In the genomic region with DNA sequence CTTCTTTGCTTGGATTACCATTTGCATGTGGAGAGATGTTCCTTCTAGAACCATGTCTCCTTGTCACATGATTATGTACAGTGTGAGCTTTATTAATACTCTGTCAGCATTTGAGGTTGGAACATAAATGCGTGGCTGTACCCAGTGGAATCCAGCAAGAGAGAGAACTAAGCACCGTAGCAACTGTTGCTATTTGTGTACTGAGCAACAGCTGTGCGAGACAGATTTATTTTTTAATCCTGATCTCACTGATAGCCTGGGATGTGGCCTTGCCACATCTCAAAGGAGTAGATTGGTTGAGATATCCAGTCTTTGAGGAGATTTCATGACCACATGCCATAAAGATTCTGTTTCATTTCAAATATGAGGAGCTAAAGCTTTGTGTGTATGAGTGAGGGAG, we compare ENCODE assay signal across 1 cellular context.
TF ChIP-seq lines count a peak whose summit lies in the region.

No MANE protein-coding gene starts in this region.

TF ChIP-seq in K562, 482 proteins besides CTCF, POLR2A, EP300 and RAD21 (continued from another document and continues in another):
- TF ChIP-seq, protein P1, sequence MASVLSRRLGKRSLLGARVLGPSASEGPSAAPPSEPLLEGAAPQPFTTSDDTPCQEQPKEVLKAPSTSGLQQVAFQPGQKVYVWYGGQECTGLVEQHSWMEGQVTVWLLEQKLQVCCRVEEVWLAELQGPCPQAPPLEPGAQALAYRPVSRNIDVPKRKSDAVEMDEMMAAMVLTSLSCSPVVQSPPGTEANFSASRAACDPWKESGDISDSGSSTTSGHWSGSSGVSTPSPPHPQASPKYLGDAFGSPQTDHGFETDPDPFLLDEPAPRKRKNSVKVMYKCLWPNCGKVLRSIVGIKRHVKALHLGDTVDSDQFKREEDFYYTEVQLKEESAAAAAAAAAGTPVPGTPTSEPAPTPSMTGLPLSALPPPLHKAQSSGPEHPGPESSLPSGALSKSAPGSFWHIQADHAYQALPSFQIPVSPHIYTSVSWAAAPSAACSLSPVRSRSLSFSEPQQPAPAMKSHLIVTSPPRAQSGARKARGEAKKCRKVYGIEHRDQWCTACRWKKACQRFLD (CRISPR knock-in tag; IDR thresholded peaks at IDR 0.05), result no peak
- TF ChIP-seq, protein P2, sequence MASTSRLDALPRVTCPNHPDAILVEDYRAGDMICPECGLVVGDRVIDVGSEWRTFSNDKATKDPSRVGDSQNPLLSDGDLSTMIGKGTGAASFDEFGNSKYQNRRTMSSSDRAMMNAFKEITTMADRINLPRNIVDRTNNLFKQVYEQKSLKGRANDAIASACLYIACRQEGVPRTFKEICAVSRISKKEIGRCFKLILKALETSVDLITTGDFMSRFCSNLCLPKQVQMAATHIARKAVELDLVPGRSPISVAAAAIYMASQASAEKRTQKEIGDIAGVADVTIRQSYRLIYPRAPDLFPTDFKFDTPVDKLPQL (IDR thresholded peaks at IDR 0.05; ENCODE audit: extremely low read depth, insufficient read length), result no peak
- no peak for TF ChIP-seq YBX1 (IDR thresholded peaks at IDR 0.05)
- TF ChIP-seq FIP1L1 (IDR thresholded peaks at IDR 0.05; ENCODE audit: low read depth, low read length, poor library complexity, severe bottlenecking), result no peak
- no peak for TF ChIP-seq HDAC1 (IDR thresholded peaks at IDR 0.05)
- TF ChIP-seq CBX1 (IDR thresholded peaks at IDR 0.05; ENCODE audit: low read depth), result no peak
- peak; percentile 26 to 57; a peak in 3 of 4 replicates for TF ChIP-seq KDM1A (IDR thresholded peaks at IDR 0.05)
- TF ChIP-seq SLC30A9 (CRISPR knock-in tag; IDR thresholded peaks at IDR 0.05), result no peak
- TF ChIP-seq BRD4 (IDR thresholded peaks at IDR 0.05), result no peak
- TF ChIP-seq, protein P3, sequence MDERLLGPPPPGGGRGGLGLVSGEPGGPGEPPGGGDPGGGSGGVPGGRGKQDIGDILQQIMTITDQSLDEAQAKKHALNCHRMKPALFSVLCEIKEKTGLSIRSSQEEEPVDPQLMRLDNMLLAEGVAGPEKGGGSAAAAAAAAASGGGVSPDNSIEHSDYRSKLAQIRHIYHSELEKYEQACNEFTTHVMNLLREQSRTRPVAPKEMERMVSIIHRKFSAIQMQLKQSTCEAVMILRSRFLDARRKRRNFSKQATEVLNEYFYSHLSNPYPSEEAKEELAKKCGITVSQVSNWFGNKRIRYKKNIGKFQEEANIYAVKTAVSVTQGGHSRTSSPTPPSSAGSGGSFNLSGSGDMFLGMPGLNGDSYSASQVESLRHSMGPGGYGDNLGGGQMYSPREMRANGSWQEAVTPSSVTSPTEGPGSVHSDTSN (CRISPR knock-in tag; IDR thresholded peaks at IDR 0.05; ENCODE audit: low read depth), result no peak
- TF ChIP-seq, protein P3 (tag; conservative IDR thresholded peaks at IDR 0.05; ENCODE audit: low read depth), result peak; percentile 84
- TF ChIP-seq, protein P4, sequence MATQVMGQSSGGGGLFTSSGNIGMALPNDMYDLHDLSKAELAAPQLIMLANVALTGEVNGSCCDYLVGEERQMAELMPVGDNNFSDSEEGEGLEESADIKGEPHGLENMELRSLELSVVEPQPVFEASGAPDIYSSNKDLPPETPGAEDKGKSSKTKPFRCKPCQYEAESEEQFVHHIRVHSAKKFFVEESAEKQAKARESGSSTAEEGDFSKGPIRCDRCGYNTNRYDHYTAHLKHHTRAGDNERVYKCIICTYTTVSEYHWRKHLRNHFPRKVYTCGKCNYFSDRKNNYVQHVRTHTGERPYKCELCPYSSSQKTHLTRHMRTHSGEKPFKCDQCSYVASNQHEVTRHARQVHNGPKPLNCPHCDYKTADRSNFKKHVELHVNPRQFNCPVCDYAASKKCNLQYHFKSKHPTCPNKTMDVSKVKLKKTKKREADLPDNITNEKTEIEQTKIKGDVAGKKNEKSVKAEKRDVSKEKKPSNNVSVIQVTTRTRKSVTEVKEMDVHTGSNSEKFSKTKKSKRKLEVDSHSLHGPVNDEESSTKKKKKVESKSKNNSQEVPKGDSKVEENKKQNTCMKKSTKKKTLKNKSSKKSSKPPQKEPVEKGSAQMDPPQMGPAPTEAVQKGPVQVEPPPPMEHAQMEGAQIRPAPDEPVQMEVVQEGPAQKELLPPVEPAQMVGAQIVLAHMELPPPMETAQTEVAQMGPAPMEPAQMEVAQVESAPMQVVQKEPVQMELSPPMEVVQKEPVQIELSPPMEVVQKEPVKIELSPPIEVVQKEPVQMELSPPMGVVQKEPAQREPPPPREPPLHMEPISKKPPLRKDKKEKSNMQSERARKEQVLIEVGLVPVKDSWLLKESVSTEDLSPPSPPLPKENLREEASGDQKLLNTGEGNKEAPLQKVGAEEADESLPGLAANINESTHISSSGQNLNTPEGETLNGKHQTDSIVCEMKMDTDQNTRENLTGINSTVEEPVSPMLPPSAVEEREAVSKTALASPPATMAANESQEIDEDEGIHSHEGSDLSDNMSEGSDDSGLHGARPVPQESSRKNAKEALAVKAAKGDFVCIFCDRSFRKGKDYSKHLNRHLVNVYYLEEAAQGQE (CRISPR knock-in tag; IDR thresholded peaks at IDR 0.05; ENCODE audit: low read depth), result no peak
- TF ChIP-seq MTA1 (IDR thresholded peaks at IDR 0.05; ENCODE audit: borderline replicate concordance), result no peak
- TF ChIP-seq NCOA2 (IDR thresholded peaks at IDR 0.05; ENCODE audit: partially characterized antibody in 2 of 2), result no peak
- TF ChIP-seq ZSCAN29 (IDR thresholded peaks at IDR 0.05), result no peak
- TF ChIP-seq FOXJ2 (tag; IDR thresholded peaks at IDR 0.05), result peak; percentile 99
- TF ChIP-seq, protein P5, sequence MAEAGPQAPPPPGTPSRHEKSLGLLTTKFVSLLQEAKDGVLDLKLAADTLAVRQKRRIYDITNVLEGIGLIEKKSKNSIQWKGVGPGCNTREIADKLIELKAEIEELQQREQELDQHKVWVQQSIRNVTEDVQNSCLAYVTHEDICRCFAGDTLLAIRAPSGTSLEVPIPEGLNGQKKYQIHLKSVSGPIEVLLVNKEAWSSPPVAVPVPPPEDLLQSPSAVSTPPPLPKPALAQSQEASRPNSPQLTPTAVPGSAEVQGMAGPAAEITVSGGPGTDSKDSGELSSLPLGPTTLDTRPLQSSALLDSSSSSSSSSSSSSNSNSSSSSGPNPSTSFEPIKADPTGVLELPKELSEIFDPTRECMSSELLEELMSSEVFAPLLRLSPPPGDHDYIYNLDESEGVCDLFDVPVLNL (CRISPR knock-in tag; IDR thresholded peaks at IDR 0.05; ENCODE audit: low read depth), result no peak
- 0 out of 2 replicates have a peak, but pooled peaks have one; percentile 8 for TF ChIP-seq GATA2 (CRISPR knock-in tag; IDR thresholded peaks at IDR 0.05)
- peak in 1 of 2 experiments; percentile 44; a peak in 1 of 4 replicates for TF ChIP-seq RCOR1 (IDR thresholded peaks at IDR 0.05; ENCODE audit: borderline replicate concordance in 1 of 2, low read depth in 2 of 2, low read length in 2 of 2)
- TF ChIP-seq WHSC1 (IDR thresholded peaks at IDR 0.05; ENCODE audit: low read length), result no peak
- TF ChIP-seq STAT5B (CRISPR knock-in tag; IDR thresholded peaks at IDR 0.05), result no peak
- no peak for TF ChIP-seq ZNF644 (tag; IDR thresholded peaks at IDR 0.05; ENCODE audit: low read depth)
- TF ChIP-seq KDM5B (IDR thresholded peaks at IDR 0.05; ENCODE audit: insufficient replicate concordance, low read depth, low read length), result no peak
- TF ChIP-seq, protein P6, sequence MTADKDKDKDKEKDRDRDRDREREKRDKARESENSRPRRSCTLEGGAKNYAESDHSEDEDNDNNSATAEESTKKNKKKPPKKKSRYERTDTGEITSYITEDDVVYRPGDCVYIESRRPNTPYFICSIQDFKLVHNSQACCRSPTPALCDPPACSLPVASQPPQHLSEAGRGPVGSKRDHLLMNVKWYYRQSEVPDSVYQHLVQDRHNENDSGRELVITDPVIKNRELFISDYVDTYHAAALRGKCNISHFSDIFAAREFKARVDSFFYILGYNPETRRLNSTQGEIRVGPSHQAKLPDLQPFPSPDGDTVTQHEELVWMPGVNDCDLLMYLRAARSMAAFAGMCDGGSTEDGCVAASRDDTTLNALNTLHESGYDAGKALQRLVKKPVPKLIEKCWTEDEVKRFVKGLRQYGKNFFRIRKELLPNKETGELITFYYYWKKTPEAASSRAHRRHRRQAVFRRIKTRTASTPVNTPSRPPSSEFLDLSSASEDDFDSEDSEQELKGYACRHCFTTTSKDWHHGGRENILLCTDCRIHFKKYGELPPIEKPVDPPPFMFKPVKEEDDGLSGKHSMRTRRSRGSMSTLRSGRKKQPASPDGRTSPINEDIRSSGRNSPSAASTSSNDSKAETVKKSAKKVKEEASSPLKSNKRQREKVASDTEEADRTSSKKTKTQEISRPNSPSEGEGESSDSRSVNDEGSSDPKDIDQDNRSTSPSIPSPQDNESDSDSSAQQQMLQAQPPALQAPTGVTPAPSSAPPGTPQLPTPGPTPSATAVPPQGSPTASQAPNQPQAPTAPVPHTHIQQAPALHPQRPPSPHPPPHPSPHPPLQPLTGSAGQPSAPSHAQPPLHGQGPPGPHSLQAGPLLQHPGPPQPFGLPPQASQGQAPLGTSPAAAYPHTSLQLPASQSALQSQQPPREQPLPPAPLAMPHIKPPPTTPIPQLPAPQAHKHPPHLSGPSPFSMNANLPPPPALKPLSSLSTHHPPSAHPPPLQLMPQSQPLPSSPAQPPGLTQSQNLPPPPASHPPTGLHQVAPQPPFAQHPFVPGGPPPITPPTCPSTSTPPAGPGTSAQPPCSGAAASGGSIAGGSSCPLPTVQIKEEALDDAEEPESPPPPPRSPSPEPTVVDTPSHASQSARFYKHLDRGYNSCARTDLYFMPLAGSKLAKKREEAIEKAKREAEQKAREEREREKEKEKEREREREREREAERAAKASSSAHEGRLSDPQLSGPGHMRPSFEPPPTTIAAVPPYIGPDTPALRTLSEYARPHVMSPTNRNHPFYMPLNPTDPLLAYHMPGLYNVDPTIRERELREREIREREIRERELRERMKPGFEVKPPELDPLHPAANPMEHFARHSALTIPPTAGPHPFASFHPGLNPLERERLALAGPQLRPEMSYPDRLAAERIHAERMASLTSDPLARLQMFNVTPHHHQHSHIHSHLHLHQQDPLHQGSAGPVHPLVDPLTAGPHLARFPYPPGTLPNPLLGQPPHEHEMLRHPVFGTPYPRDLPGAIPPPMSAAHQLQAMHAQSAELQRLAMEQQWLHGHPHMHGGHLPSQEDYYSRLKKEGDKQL (CRISPR knock-in tag; IDR thresholded peaks at IDR 0.05; ENCODE audit: borderline replicate concordance), result no peak
- no peak for TF ChIP-seq CBX8 (IDR thresholded peaks at IDR 0.05; ENCODE audit: borderline replicate concordance, extremely low read depth, low read depth, low read length, poor library complexity, severe bottlenecking)
- no peak for TF ChIP-seq FOXK2 (conservative IDR thresholded peaks at IDR 0.05 in 1 of 2, IDR thresholded peaks at IDR 0.05 in 1 of 2; ENCODE audit: low read depth in 2 of 2)
- no peak for TF ChIP-seq CC2D1A (IDR thresholded peaks at IDR 0.05)
- TF ChIP-seq CREM (IDR thresholded peaks at IDR 0.05; ENCODE audit: low read depth), result no peak
- TF ChIP-seq ILF3 (IDR thresholded peaks at IDR 0.05; ENCODE audit: borderline replicate concordance), result no peak
- TF ChIP-seq, protein P7, sequence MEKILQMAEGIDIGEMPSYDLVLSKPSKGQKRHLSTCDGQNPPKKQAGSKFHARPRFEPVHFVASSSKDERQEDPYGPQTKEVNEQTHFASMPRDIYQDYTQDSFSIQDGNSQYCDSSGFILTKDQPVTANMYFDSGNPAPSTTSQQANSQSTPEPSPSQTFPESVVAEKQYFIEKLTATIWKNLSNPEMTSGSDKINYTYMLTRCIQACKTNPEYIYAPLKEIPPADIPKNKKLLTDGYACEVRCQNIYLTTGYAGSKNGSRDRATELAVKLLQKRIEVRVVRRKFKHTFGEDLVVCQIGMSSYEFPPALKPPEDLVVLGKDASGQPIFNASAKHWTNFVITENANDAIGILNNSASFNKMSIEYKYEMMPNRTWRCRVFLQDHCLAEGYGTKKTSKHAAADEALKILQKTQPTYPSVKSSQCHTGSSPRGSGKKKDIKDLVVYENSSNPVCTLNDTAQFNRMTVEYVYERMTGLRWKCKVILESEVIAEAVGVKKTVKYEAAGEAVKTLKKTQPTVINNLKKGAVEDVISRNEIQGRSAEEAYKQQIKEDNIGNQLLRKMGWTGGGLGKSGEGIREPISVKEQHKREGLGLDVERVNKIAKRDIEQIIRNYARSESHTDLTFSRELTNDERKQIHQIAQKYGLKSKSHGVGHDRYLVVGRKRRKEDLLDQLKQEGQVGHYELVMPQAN (IDR thresholded peaks at IDR 0.05; ENCODE audit: borderline replicate concordance), result no peak
- TF ChIP-seq POLR3G (IDR thresholded peaks at IDR 0.05; ENCODE audit: extremely low read depth, insufficient read length, insufficient replicate concordance), result no peak
- no peak for TF ChIP-seq SREBF2 (CRISPR knock-in tag; IDR thresholded peaks at IDR 0.05)
- peak; percentile 57 for TF ChIP-seq MEIS2 (IDR thresholded peaks at IDR 0.05; ENCODE audit: partially characterized antibody)
- TF ChIP-seq, protein P8, sequence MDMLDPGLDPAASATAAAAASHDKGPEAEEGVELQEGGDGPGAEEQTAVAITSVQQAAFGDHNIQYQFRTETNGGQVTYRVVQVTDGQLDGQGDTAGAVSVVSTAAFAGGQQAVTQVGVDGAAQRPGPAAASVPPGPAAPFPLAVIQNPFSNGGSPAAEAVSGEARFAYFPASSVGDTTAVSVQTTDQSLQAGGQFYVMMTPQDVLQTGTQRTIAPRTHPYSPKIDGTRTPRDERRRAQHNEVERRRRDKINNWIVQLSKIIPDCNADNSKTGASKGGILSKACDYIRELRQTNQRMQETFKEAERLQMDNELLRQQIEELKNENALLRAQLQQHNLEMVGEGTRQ (CRISPR knock-in tag; IDR thresholded peaks at IDR 0.05), result no peak
- TF ChIP-seq NFRKB (IDR thresholded peaks at IDR 0.05; ENCODE audit: low read depth), result no peak
- TF ChIP-seq KDM2B (CRISPR knock-in tag; IDR thresholded peaks at IDR 0.05), result no peak
- TF ChIP-seq, protein P9, sequence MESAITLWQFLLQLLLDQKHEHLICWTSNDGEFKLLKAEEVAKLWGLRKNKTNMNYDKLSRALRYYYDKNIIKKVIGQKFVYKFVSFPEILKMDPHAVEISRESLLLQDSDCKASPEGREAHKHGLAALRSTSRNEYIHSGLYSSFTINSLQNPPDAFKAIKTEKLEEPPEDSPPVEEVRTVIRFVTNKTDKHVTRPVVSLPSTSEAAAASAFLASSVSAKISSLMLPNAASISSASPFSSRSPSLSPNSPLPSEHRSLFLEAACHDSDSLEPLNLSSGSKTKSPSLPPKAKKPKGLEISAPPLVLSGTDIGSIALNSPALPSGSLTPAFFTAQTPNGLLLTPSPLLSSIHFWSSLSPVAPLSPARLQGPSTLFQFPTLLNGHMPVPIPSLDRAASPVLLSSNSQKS (CRISPR knock-in tag; IDR thresholded peaks at IDR 0.05), result no peak
- TF ChIP-seq ATF1 (CRISPR knock-in tag; IDR thresholded peaks at IDR 0.05), result no peak
- TF ChIP-seq ATF1 (tag; IDR thresholded peaks at IDR 0.05), result no peak
- no peak for TF ChIP-seq RBBP5 (IDR thresholded peaks at IDR 0.05; ENCODE audit: borderline replicate concordance, insufficient read depth, low read length, poor library complexity, severe bottlenecking)
- no peak for TF ChIP-seq RNF2 (IDR thresholded peaks at IDR 0.05)
- no peak for TF ChIP-seq NCOR1 (IDR thresholded peaks at IDR 0.05)
- TF ChIP-seq POLR2G (IDR thresholded peaks at IDR 0.05; ENCODE audit: low read depth, low read length), result no peak
- TF ChIP-seq ZNF444 (CRISPR knock-in tag; IDR thresholded peaks at IDR 0.05), result no peak
